Comparison of ENCODE assay signal across 1 cellular context in the genomic region with DNA sequence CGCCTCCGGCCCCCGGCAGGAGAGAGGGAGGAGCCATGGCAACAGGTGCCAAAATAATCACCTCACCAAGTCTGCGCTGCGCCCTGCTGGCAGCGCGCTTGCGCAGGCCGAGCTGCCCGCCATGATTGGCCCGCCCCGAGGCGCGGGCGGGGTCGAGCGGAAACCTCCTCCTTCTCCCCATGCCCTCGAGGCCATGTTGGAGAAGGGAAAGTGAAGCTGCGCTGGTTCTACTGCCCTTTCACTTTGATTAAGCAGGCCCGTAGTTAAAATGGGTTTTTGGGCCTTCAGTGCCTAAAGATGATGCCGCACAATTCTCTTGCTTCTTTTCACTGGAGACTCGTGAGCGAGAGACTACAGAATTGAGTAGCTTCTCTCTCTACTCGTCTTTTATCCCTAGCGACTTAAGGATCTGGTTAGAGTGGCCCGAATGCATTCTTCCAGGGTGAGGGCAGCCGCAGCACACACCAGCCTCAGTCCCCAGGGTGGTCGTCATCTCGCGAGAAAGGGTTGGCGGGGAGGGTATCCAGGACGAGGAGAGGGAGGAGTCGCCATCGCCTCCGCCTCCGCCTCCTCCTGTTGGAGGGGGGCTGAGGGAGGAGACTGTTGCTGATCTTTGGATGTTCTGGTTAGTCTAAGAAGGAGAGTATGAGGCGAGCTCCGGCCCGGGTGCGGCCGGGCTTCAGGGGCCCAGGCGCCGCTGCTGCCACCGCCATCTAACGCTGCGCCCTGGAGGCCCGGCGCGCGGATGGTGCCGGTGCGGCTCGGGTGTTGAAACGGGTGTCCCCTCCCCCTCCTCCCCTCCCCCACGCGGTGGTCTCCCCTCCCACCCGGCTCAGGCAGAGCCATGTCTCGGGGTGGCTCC.
A peak's percentile ranks its signal among the peaks of the same experiment; 100 is the strongest.
TF ChIP-seq lines count a peak whose summit lies in the region.

A gene with protein sequence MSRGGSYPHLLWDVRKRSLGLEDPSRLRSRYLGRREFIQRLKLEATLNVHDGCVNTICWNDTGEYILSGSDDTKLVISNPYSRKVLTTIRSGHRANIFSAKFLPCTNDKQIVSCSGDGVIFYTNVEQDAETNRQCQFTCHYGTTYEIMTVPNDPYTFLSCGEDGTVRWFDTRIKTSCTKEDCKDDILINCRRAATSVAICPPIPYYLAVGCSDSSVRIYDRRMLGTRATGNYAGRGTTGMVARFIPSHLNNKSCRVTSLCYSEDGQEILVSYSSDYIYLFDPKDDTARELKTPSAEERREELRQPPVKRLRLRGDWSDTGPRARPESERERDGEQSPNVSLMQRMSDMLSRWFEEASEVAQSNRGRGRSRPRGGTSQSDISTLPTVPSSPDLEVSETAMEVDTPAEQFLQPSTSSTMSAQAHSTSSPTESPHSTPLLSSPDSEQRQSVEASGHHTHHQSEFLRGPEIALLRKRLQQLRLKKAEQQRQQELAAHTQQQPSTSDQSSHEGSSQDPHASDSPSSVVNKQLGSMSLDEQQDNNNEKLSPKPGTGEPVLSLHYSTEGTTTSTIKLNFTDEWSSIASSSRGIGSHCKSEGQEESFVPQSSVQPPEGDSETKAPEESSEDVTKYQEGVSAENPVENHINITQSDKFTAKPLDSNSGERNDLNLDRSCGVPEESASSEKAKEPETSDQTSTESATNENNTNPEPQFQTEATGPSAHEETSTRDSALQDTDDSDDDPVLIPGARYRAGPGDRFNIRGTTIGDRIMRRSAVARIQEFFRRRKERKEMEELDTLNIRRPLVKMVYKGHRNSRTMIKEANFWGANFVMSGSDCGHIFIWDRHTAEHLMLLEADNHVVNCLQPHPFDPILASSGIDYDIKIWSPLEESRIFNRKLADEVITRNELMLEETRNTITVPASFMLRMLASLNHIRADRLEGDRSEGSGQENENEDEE (plus strand): TSS at position 616 of the 862 bp plus-strand sequence. CDS start 229 bp downstream, at position 845.

TF ChIP-seq in HEK293, 187 proteins besides CTCF, POLR2A, EP300 and RAD21 (continued from another document):
- TF ChIP-seq, protein P1, sequence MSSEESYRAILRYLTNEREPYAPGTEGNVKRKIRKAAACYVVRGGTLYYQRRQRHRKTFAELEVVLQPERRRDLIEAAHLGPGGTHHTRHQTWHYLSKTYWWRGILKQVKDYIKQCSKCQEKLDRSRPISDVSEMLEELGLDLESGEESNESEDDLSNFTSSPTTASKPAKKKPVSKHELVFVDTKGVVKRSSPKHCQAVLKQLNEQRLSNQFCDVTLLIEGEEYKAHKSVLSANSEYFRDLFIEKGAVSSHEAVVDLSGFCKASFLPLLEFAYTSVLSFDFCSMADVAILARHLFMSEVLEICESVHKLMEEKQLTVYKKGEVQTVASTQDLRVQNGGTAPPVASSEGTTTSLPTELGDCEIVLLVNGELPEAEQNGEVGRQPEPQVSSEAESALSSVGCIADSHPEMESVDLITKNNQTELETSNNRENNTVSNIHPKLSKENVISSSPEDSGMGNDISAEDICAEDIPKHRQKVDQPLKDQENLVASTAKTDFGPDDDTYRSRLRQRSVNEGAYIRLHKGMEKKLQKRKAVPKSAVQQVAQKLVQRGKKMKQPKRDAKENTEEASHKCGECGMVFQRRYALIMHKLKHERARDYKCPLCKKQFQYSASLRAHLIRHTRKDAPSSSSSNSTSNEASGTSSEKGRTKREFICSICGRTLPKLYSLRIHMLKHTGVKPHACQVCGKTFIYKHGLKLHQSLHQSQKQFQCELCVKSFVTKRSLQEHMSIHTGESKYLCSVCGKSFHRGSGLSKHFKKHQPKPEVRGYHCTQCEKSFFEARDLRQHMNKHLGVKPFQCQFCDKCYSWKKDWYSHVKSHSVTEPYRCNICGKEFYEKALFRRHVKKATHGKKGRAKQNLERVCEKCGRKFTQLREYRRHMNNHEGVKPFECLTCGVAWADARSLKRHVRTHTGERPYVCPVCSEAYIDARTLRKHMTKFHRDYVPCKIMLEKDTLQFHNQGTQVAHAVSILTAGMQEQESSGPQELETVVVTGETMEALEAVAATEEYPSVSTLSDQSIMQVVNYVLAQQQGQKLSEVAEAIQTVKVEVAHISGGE (tag by site-specific recombination; conservative IDR thresholded peaks at IDR 0.05; ENCODE audit: low read depth), result peak; percentile 43
- TF ChIP-seq, protein P2, sequence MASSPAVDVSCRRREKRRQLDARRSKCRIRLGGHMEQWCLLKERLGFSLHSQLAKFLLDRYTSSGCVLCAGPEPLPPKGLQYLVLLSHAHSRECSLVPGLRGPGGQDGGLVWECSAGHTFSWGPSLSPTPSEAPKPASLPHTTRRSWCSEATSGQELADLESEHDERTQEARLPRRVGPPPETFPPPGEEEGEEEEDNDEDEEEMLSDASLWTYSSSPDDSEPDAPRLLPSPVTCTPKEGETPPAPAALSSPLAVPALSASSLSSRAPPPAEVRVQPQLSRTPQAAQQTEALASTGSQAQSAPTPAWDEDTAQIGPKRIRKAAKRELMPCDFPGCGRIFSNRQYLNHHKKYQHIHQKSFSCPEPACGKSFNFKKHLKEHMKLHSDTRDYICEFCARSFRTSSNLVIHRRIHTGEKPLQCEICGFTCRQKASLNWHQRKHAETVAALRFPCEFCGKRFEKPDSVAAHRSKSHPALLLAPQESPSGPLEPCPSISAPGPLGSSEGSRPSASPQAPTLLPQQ (tag by site-specific recombination; IDR thresholded peaks at IDR 0.05), result peak; percentile 51; the same call in 1 of the 2 replicates
- TF ChIP-seq ZNF621 (tag by site-specific recombination; IDR thresholded peaks at IDR 0.05), result no peak
- TF ChIP-seq ZNF626 (tag by site-specific recombination; IDR thresholded peaks at IDR 0.05), result no peak
- TF ChIP-seq, protein P3, sequence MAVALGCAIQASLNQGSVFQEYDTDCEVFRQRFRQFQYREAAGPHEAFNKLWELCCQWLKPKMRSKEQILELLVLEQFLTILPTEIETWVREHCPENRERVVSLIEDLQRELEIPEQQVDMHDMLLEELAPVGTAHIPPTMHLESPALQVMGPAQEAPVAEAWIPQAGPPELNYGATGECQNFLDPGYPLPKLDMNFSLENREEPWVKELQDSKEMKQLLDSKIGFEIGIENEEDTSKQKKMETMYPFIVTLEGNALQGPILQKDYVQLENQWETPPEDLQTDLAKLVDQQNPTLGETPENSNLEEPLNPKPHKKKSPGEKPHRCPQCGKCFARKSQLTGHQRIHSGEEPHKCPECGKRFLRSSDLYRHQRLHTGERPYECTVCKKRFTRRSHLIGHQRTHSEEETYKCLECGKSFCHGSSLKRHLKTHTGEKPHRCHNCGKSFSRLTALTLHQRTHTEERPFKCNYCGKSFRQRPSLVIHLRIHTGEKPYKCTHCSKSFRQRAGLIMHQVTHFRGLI (tag by site-specific recombination; IDR thresholded peaks at IDR 0.05), result no peak
- TF ChIP-seq ZNF596 (tag by site-specific recombination; IDR thresholded peaks at IDR 0.05), result 0 out of 2 replicates have a peak, but pooled peaks have one; percentile 29
- TF ChIP-seq ZNF394 (tag by site-specific recombination; IDR thresholded peaks at IDR 0.05; ENCODE audit: borderline replicate concordance), result no peak; the same call in 1 of the 2 replicates
- TF ChIP-seq TRIM28 (IDR thresholded peaks at IDR 0.05; ENCODE audit: borderline replicate concordance, low read length), result peak; percentile 79
- TF ChIP-seq, protein P4, sequence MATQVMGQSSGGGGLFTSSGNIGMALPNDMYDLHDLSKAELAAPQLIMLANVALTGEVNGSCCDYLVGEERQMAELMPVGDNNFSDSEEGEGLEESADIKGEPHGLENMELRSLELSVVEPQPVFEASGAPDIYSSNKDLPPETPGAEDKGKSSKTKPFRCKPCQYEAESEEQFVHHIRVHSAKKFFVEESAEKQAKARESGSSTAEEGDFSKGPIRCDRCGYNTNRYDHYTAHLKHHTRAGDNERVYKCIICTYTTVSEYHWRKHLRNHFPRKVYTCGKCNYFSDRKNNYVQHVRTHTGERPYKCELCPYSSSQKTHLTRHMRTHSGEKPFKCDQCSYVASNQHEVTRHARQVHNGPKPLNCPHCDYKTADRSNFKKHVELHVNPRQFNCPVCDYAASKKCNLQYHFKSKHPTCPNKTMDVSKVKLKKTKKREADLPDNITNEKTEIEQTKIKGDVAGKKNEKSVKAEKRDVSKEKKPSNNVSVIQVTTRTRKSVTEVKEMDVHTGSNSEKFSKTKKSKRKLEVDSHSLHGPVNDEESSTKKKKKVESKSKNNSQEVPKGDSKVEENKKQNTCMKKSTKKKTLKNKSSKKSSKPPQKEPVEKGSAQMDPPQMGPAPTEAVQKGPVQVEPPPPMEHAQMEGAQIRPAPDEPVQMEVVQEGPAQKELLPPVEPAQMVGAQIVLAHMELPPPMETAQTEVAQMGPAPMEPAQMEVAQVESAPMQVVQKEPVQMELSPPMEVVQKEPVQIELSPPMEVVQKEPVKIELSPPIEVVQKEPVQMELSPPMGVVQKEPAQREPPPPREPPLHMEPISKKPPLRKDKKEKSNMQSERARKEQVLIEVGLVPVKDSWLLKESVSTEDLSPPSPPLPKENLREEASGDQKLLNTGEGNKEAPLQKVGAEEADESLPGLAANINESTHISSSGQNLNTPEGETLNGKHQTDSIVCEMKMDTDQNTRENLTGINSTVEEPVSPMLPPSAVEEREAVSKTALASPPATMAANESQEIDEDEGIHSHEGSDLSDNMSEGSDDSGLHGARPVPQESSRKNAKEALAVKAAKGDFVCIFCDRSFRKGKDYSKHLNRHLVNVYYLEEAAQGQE (tag by site-specific recombination; IDR thresholded peaks at IDR 0.05), result peak; percentile 59
- 0 out of 2 replicates have a peak, but pooled peaks have one; percentile 30 for TF ChIP-seq ZNF843 (tag by site-specific recombination; IDR thresholded peaks at IDR 0.05)
- TF ChIP-seq, protein P5, sequence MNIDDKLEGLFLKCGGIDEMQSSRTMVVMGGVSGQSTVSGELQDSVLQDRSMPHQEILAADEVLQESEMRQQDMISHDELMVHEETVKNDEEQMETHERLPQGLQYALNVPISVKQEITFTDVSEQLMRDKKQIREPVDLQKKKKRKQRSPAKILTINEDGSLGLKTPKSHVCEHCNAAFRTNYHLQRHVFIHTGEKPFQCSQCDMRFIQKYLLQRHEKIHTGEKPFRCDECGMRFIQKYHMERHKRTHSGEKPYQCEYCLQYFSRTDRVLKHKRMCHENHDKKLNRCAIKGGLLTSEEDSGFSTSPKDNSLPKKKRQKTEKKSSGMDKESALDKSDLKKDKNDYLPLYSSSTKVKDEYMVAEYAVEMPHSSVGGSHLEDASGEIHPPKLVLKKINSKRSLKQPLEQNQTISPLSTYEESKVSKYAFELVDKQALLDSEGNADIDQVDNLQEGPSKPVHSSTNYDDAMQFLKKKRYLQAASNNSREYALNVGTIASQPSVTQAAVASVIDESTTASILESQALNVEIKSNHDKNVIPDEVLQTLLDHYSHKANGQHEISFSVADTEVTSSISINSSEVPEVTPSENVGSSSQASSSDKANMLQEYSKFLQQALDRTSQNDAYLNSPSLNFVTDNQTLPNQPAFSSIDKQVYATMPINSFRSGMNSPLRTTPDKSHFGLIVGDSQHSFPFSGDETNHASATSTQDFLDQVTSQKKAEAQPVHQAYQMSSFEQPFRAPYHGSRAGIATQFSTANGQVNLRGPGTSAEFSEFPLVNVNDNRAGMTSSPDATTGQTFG (tag by site-specific recombination; IDR thresholded peaks at IDR 0.05; ENCODE audit: borderline replicate concordance), result no peak
- TF ChIP-seq WT1 (tag by site-specific recombination; IDR thresholded peaks at IDR 0.05), result peak; percentile 49; the same call in 1 of the 2 replicates
- TF ChIP-seq ZBTB21 (tag by site-specific recombination; IDR thresholded peaks at IDR 0.05), result peak; percentile 45; the same call in 1 of the 2 replicates
- peak; percentile 65; the same call in 1 of the 2 replicates for TF ChIP-seq ZNF660 (tag by site-specific recombination; IDR thresholded peaks at IDR 0.05)
- TF ChIP-seq ZNF239 (tag by site-specific recombination; IDR thresholded peaks at IDR 0.05), result no peak
- TF ChIP-seq, protein P6, sequence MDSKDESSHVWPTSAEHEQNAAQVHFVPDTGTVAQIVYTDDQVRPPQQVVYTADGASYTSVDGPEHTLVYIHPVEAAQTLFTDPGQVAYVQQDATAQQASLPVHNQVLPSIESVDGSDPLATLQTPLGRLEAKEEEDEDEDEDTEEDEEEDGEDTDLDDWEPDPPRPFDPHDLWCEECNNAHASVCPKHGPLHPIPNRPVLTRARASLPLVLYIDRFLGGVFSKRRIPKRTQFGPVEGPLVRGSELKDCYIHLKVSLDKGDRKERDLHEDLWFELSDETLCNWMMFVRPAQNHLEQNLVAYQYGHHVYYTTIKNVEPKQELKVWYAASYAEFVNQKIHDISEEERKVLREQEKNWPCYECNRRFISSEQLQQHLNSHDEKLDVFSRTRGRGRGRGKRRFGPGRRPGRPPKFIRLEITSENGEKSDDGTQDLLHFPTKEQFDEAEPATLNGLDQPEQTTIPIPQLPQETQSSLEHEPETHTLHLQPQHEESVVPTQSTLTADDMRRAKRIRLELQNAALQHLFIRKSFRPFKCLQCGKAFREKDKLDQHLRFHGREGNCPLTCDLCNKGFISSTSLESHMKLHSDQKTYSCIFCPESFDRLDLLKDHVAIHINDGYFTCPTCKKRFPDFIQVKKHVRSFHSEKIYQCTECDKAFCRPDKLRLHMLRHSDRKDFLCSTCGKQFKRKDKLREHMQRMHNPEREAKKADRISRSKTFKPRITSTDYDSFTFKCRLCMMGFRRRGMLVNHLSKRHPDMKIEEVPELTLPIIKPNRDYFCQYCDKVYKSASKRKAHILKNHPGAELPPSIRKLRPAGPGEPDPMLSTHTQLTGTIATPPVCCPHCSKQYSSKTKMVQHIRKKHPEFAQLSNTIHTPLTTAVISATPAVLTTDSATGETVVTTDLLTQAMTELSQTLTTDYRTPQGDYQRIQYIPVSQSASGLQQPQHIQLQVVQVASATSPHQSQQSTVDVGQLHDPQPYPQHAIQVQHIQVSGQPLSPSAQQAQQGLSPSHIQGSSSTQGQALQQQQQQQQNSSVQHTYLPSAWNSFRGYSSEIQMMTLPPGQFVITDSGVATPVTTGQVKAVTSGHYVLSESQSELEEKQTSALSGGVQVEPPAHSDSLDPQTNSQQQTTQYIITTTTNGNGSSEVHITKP (tag by site-specific recombination; IDR thresholded peaks at IDR 0.05), result peak; percentile 88
- TF ChIP-seq, protein P7, sequence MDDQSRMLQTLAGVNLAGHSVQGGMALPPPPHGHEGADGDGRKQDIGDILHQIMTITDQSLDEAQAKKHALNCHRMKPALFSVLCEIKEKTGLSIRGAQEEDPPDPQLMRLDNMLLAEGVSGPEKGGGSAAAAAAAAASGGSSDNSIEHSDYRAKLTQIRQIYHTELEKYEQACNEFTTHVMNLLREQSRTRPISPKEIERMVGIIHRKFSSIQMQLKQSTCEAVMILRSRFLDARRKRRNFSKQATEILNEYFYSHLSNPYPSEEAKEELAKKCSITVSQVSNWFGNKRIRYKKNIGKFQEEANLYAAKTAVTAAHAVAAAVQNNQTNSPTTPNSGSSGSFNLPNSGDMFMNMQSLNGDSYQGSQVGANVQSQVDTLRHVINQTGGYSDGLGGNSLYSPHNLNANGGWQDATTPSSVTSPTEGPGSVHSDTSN (CRISPR knock-in tag; IDR thresholded peaks at IDR 0.05), result 0 out of 2 replicates have a peak, but pooled peaks have one; percentile 11
- TF ChIP-seq ZBTB20 (tag by site-specific recombination; IDR thresholded peaks at IDR 0.05), result peak; percentile 75; the same call in 1 of the 2 replicates
TF ChIP-seq in HEK293: peak in this region for 60.
